Comparison of ENCODE assay signal across 19 cellular contexts in the genomic region with DNA sequence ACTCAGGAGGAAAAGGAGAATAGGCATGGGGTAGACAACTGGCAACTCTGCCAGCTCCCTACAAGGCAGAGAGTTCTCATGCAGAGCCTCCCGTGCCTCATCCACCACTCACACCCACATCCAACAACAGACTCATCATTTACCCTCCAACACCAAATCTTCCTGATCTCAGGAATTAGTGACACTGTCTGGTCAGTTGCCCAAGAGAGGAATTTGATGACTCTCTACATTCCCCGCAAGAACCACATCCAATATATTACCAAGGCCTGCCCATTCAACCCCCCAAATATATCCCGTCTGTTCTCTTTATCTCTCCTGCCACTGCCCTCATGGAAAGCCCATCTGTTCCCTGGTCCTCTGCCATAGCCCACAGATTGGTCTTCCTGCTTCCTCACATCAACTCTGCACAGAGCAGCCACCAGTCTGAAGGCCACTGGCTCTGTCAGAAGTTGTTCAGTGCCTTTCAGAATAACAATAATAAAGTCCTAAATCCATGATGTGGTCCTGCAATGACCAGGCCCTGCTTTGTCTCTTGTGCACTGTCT.
"Had no signal": no experiment of that assay in that cellular context is flagged by ENCODE, and none has a peak within 500 bp of the region (broad histone marks: within the 10 kb centered on the region; RNA-seq: fewer than 3 reads in every experiment).

No MANE protein-coding gene starts in this region.

- H2AFZ ChIP-seq: neural progenitor cell had no signal

- H3K9me3 ChIP-seq: lower lobe of right lung, testis, vagina had no signal

- H3K27me3 ChIP-seq: breast epithelium, neural progenitor cell, testis, vagina had no signal

- H3K9ac ChIP-seq: neural progenitor cell had no signal

- H3K36me3 ChIP-seq: breast epithelium, lower lobe of right lung, neural progenitor cell, vagina had no signal

- H3K4me1 ChIP-seq: breast epithelium, lower lobe of right lung, vagina had no signal

- H3K27ac ChIP-seq: breast epithelium, lower lobe of right lung, neural progenitor cell, testis, vagina had no signal

- H3K4me2 ChIP-seq: smooth muscle cell had no signal

- DNase-seq: activated naive CD4-positive, alpha-beta T cell treated with Interleukin-2 at 50 U/mL for 16 hours; activated naive CD8-positive, alpha-beta T cell treated with anti-CD3 and anti-CD28 coated beads for 36 hours; activated T-cell treated with anti-CD3 and anti-CD28 coated beads, Interleukin-2, amount 50 U/mL, for 4 hours; amniotic stem cell; cortex of kidney; erythroblast; foreskin melanocyte; kidney; lower lobe of right lung; naive thymus-derived CD8-positive, alpha-beta T cell; stimulated activated CD4-positive, alpha-beta T cell treated with anti-CD3 and anti-CD28 coated beads, Interleukin-15, amount 100 ng/mL, for 24 hours; stimulated activated naive B cell treated with anti-CD40 and anti-IgM and Interleukin-4, amounts not matched to agents 10 μg/mL and 1 μg/mL and 100 μg/mL, for 72 hours; T-helper 9 cell; testis; trophoblast cell had no signal

- H3K4me3 ChIP-seq: breast epithelium, lower lobe of right lung, neural progenitor cell, smooth muscle cell, testis, vagina had no signal
